20 cellular contexts compared by ENCODE assay signal in the genomic region with DNA sequence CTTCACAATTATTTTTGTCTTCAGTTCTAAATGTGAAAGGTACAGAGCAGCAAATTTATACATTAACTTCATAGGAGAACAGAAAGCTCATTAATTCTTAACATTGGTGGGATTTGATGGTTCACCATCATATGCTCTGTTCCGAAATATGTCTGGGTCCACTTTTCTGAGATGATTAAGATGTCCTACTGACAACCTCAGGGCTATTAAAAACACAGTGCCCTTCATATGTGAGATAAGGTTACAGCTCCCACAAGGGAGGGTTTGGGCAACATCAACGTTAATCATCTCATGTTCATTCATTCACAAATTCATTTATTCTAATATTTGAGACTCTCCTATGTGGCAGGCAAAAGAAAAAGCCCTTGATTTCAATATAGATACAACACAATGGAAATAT.
"Had no signal": no experiment of that assay in that cellular context is flagged by ENCODE, and none has a peak within 500 bp of the region (broad histone marks: within the 10 kb centered on the region; RNA-seq: fewer than 3 reads in every experiment).

No MANE protein-coding gene starts in this region.

- H3K27ac ChIP-seq: SK-N-MC, WERI-Rb-1 had no signal

- DNase-seq: activated CD4-positive, alpha-beta T cell treated with anti-CD3 and anti-CD28 coated beads for 4 hours; activated CD8-positive, alpha-beta memory T cell treated with anti-CD3 and anti-CD28 coated beads, Interleukin-2, amount 50 U/mL, for 48 hours; activated CD8-positive, alpha-beta T cell treated with anti-CD3 and anti-CD28 coated beads for 36 hours; activated effector memory CD4-positive, alpha-beta T cell treated with Interleukin-2 at 50 U/mL for 16 hours; activated naive CD4-positive, alpha-beta T cell; activated naive CD8-positive, alpha-beta T cell treated with anti-CD3 and anti-CD28 coated beads for 36 hours; activated T-cell treated with anti-CD3 and anti-CD28 coated beads, Interleukin-2, amount 50 U/mL, for 1 hour; anterior cingulate cortex; KBM-7; NCI-H1092; NCI-H1417 treated with DMSO at 0.1 percent for 48 hours; NCI-H1694; NCI-H2029 treated with DMSO at 0.1 percent for 48 hours; NCI-H345; NCI-H510A; NCI-H526 treated with DMSO at 0.1 percent for 48 hours; T-cell; WERI-Rb-1 had no signal

- H3K27me3 Mint-ChIP-seq: activated CD8-positive, alpha-beta T cell treated with anti-CD3 and anti-CD28 coated beads for 36 hours; activated naive CD8-positive, alpha-beta T cell treated with anti-CD3 and anti-CD28 coated beads for 36 hours; T-cell had no signal

- H3K4me3 ChIP-seq: SK-N-MC had no signal

- ATAC-seq: activated CD4-positive, CD25-positive, alpha-beta regulatory T cell treated with anti-CD3 and anti-CD28 coated beads, Interleukin-2, amount 50 U/mL, for 24 hours; activated CD8-positive, alpha-beta T cell treated with anti-CD3 and anti-CD28 coated beads for 36 hours; T-cell had no signal

- H3K9me3 Mint-ChIP-seq: activated CD8-positive, alpha-beta T cell treated with anti-CD3 and anti-CD28 coated beads for 36 hours; activated naive CD8-positive, alpha-beta T cell treated with anti-CD3 and anti-CD28 coated beads for 36 hours; T-cell had no signal

- H3K4me3 Mint-ChIP-seq: activated CD8-positive, alpha-beta T cell treated with anti-CD3 and anti-CD28 coated beads for 36 hours; activated naive CD8-positive, alpha-beta T cell treated with anti-CD3 and anti-CD28 coated beads for 36 hours; T-cell had no signal

- H3K27ac Mint-ChIP-seq: activated CD8-positive, alpha-beta T cell treated with anti-CD3 and anti-CD28 coated beads for 36 hours; activated naive CD8-positive, alpha-beta T cell treated with anti-CD3 and anti-CD28 coated beads for 36 hours had no signal
